9 cellular contexts compared by ENCODE assay signal in the genomic region with DNA sequence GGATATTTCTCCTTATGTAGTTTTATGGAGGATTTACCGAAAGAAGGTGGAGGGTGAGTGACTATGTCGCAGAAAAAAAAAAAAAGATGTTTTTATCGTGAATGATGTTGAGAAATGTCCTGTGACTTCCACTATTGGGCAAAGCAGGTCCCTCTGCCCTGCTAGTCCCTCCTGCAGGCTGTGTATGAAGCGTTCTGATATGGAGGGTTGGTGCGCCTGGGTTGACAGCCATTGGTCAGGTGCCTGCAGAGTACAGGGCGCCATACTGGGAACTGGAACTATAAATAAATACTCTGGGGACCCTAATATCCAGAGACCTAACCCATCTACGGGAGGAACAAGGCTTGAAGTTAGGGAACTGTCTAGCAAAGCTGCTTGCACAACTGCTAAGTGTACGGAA. TPM values are rescaled to one million over a fixed set of nuclear protein-coding genes. Genes with fewer than 3 reads are reported as not detected.
DNase-seq lines count a peak whose midpoint lies in the region; ATAC-seq and TF ChIP-seq lines count a peak whose summit lies in the region.
"Had no signal": no experiment of that assay in that cellular context is flagged by ENCODE, and none has a peak within 500 bp of the region (broad histone marks: within the 10 kb centered on the region; RNA-seq: fewer than 3 reads in every experiment).

No MANE protein-coding gene starts in this region.

- ATAC-seq in SK-N-SH treated with all-trans-retinoic acid at 6 μM for 48 hours (no peak), GM18502 (IDR thresholded peaks at IDR 0.05; ENCODE audit: poor library complexity, unreplicated experiment) (no peak), HG02571 (IDR thresholded peaks at IDR 0.05; ENCODE audit: unreplicated experiment) (no peak)
- no peak for ATAC-seq in stimulated activated naive B cell treated with anti-CD40 and anti-IgM and Interleukin-4, amounts not matched to agents 10 μg/mL and 1 μg/mL and 100 μg/mL, for 72 hours (replicated peaks)

- no peak overlapping the region for H2AFZ ChIP-seq in SK-N-SH (ENCODE audit: low read depth)
- H2AFZ ChIP-seq in fibroblast of lung (ENCODE audit: low read length): no peak overlapping the region

- H4K20me1 ChIP-seq in SK-N-SH (ENCODE audit: insufficient read depth) (peaks cover 15% of the 10 kb centered on the region; the same call in 1 of the 2 replicates), fibroblast of lung (ENCODE audit: control insufficient read depth, extremely low read depth, insufficient read depth, low read length) (no peaks in the 10 kb centered on the region)

- H3K36me3 ChIP-seq in SK-N-SH (replicated peaks in 1 of 2; ENCODE audit: control insufficient read depth in 1 of 2, insufficient read depth in 2 of 2, low read length in 1 of 2) (no peaks in the 10 kb centered on the region), fibroblast of lung (ENCODE audit: control insufficient read depth, insufficient read depth, low read length) (no peaks in the 10 kb centered on the region)

- H3K9ac ChIP-seq in SK-N-SH (no peak overlapping the region), fibroblast of lung (ENCODE audit: insufficient read depth, low read length) (no peak overlapping the region)

- no peaks in the 10 kb centered on the region for H3K27me3 Mint-ChIP-seq in T-helper 2 cell treated with Interferon-gamma antibody and Interleukin-4, amounts not matched to agents 5 μg/mL and 100 μg/mL, for 36 hours (ENCODE audit: low read depth)
- H3K27me3 Mint-ChIP-seq in stimulated activated naive B cell treated with anti-CD40 and anti-IgM and Interleukin-4, amounts not matched to agents 10 μg/mL and 1 μg/mL and 100 μg/mL, for 72 hours: no peaks in the 10 kb centered on the region

- TF ChIP-seq CTCF in SK-N-SH (IDR thresholded peaks at IDR 0.05) (no peak), fibroblast of lung (conservative IDR thresholded peaks at IDR 0.05 in 1 of 2, IDR thresholded peaks at IDR 0.05 in 1 of 2; ENCODE audit: low read depth in 1 of 2, low read length in 2 of 2) (no peak)

- no peaks in the 10 kb centered on the region for H3K9me3 Mint-ChIP-seq in T-helper 2 cell treated with Interferon-gamma antibody and Interleukin-4, amounts not matched to agents 5 μg/mL and 100 μg/mL, for 36 hours
- no peaks in the 10 kb centered on the region for H3K9me3 Mint-ChIP-seq in stimulated activated naive B cell treated with anti-CD40 and anti-IgM and Interleukin-4, amounts not matched to agents 10 μg/mL and 1 μg/mL and 100 μg/mL, for 72 hours

- TF ChIP-seq EP300 in SK-N-SH (IDR thresholded peaks at IDR 0.05; ENCODE audit: borderline replicate concordance in 1 of 2, low read depth in 1 of 2, low read length in 1 of 2): no peak

- peaks cover 43% of the 10 kb centered on the region for H3K4me1 Mint-ChIP-seq in T-helper 2 cell treated with Interferon-gamma antibody and Interleukin-4, amounts not matched to agents 5 μg/mL and 100 μg/mL, for 36 hours (ENCODE audit: low read depth)
- H3K4me1 Mint-ChIP-seq in stimulated activated naive B cell treated with anti-CD40 and anti-IgM and Interleukin-4, amounts not matched to agents 10 μg/mL and 1 μg/mL and 100 μg/mL, for 72 hours: peaks cover 33 to 40% of the 10 kb centered on the region in 2 donors

- peak overlapping the region; percentile 77 for H3K27ac Mint-ChIP-seq in T-helper 2 cell treated with Interferon-gamma antibody and Interleukin-4, amounts not matched to agents 5 μg/mL and 100 μg/mL, for 36 hours
- peak overlapping the region; percentile 59 for H3K27ac Mint-ChIP-seq in stimulated activated naive B cell treated with anti-CD40 and anti-IgM and Interleukin-4, amounts not matched to agents 10 μg/mL and 1 μg/mL and 100 μg/mL, for 72 hours

- H3K36me3 Mint-ChIP-seq in T-helper 2 cell treated with Interferon-gamma antibody and Interleukin-4, amounts not matched to agents 5 μg/mL and 100 μg/mL, for 36 hours (ENCODE audit: low read depth): peaks cover 34% of the 10 kb centered on the region
- peaks cover 0 to 4% of the 10 kb centered on the region in 2 donors for H3K36me3 Mint-ChIP-seq in stimulated activated naive B cell treated with anti-CD40 and anti-IgM and Interleukin-4, amounts not matched to agents 10 μg/mL and 1 μg/mL and 100 μg/mL, for 72 hours

- no peak for DNase-seq in SK-N-SH
- DNase-seq in T-helper 2 cell treated with Interferon-gamma antibody and Interleukin-4, amounts not matched to agents 5 μg/mL and 100 μg/mL, for 36 hours (ENCODE audit: low spot score): no peak
- no peak for DNase-seq in fibroblast of lung (ENCODE audit: low read depth in 2 of 2)
- no peak for DNase-seq in stimulated activated naive B cell treated with anti-CD40 and anti-IgM and Interleukin-4, amounts not matched to agents 10 μg/mL and 1 μg/mL and 100 μg/mL, for 72 hours
- DNase-seq in NCI-H1694 treated with DMSO at 0.1 percent for 48 hours (lab: John Stamatoyannopoulos, UW): no peak
- DNase-seq: NCI-H1092 had no signal

- H3K9me3 ChIP-seq in SK-N-SH: no peaks in the 10 kb centered on the region
- no peaks in the 10 kb centered on the region for H3K9me3 ChIP-seq in fibroblast of lung (ENCODE audit: control insufficient read depth, insufficient read depth, low read depth, low read length)

- peaks cover 3% of the 10 kb centered on the region for H3K79me2 ChIP-seq in SK-N-SH (ENCODE audit: insufficient read depth)
- peaks cover 15% of the 10 kb centered on the region for H3K79me2 ChIP-seq in fibroblast of lung (ENCODE audit: control insufficient read depth, insufficient read depth, low read length)

- peak overlapping the region; percentile 82 for H3K4me2 ChIP-seq in SK-N-SH
- H3K4me2 ChIP-seq in fibroblast of lung (ENCODE audit: extremely low read depth, insufficient read depth, low read length): peak overlapping the region; percentile 75

- H3K4me1 ChIP-seq in SK-N-SH (ENCODE audit: control insufficient read depth in 1 of 2, insufficient read depth in 2 of 2, low read depth in 1 of 2, low read length in 1 of 2) (no peaks in the 10 kb centered on the region), fibroblast of lung (ENCODE audit: control insufficient read depth, extremely low read depth, insufficient read depth, low read length) (peaks cover 3% of the 10 kb centered on the region)

- peak overlapping the region; percentile 93 for H3K4me3 Mint-ChIP-seq in T-helper 2 cell treated with Interferon-gamma antibody and Interleukin-4, amounts not matched to agents 5 μg/mL and 100 μg/mL, for 36 hours
- peak overlapping the region; percentile 91 to 97 for H3K4me3 Mint-ChIP-seq in stimulated activated naive B cell treated with anti-CD40 and anti-IgM and Interleukin-4, amounts not matched to agents 10 μg/mL and 1 μg/mL and 100 μg/mL, for 72 hours

- H3K9me2 ChIP-seq in SK-N-SH: no peaks in the 10 kb centered on the region

- WGBS in SK-N-SH (ENCODE audit: low lambda C conversion rate): 28% methylated on average over 8 of the region's 8 CpGs

- peaks cover 4% of the 10 kb centered on the region; the same call in 1 of the 2 replicates for H3K27me3 ChIP-seq in SK-N-SH (ENCODE audit: insufficient read depth)
- no peaks in the 10 kb centered on the region for H3K27me3 ChIP-seq in fibroblast of lung (ENCODE audit: control insufficient read depth, insufficient read depth, low read length)

- POLR2A ChIA-PET in SK-N-SH (lab: Yijun Ruan, JAX): no interaction called here

- TF ChIP-seq RAD21 in SK-N-SH (IDR thresholded peaks at IDR 0.05; ENCODE audit: low read length): no peak

- H3K27ac ChIP-seq in SK-N-SH (ENCODE audit: low read depth in 2 of 2, low read length in 1 of 2) (no peak overlapping the region), fibroblast of lung (ENCODE audit: insufficient read depth, low read length) (no peak overlapping the region)

- CTCF ChIA-PET in SK-N-SH (lab: Yijun Ruan, JAX): interaction anchor here (1.3 to 5.2 kb wide), 3 partner anchors 11 to 86 kb away, joined by 3 to 17 read pairs (median 7); no protein-coding TSS in a partner anchor

- peaks cover 3% of the 10 kb centered on the region for H3F3A ChIP-seq in SK-N-SH (replicated peaks; ENCODE audit: insufficient read depth)

- H3K4me3 ChIP-seq in SK-N-SH (ENCODE audit: low read depth in 2 of 2, low read length in 1 of 2): peak overlapping the region in 1 of 2 experiments; percentile 74; a peak in 1 of 4 replicates
- peak overlapping the region in 3 of 4 experiments; percentile 33 to 89 (median 56) for H3K4me3 ChIP-seq in fibroblast of lung (replicated peaks in 1 of 4; ENCODE audit: control extremely low read depth in 1 of 4, insufficient read depth in 1 of 4, low read depth in 3 of 4, low read length in 4 of 4)

TF ChIP-seq in SK-N-SH treated with all-trans-retinoic acid at 6 μM for 48 hours, 23 proteins besides CTCF, POLR2A, EP300 and RAD21 (continues in another document):
- no peak for TF ChIP-seq CSDC2 (CRISPR knock-in tag; IDR thresholded peaks at IDR 0.05)
- TF ChIP-seq, protein P1, sequence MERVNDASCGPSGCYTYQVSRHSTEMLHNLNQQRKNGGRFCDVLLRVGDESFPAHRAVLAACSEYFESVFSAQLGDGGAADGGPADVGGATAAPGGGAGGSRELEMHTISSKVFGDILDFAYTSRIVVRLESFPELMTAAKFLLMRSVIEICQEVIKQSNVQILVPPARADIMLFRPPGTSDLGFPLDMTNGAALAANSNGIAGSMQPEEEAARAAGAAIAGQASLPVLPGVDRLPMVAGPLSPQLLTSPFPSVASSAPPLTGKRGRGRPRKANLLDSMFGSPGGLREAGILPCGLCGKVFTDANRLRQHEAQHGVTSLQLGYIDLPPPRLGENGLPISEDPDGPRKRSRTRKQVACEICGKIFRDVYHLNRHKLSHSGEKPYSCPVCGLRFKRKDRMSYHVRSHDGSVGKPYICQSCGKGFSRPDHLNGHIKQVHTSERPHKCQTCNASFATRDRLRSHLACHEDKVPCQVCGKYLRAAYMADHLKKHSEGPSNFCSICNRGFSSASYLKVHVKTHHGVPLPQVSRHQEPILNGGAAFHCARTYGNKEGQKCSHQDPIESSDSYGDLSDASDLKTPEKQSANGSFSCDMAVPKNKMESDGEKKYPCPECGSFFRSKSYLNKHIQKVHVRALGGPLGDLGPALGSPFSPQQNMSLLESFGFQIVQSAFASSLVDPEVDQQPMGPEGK (CRISPR knock-in tag; IDR thresholded peaks at IDR 0.05; ENCODE audit: borderline replicate concordance): no peak
- no peak for TF ChIP-seq ZFP30 (CRISPR knock-in tag; IDR thresholded peaks at IDR 0.05)
- TF ChIP-seq TOX (CRISPR knock-in tag; IDR thresholded peaks at IDR 0.05; ENCODE audit: borderline replicate concordance): no peak

RNA-seq across cellular contexts. Expression of a gene that starts 1.5 kb away (rescaled TPM):
- polyA plus RNA-seq in SK-N-SH (2012; rRNA removed) (4.2 and 4.5 TPM in 2 replicates), fibroblast of lung (7.1 and 7.6 TPM in 2 replicates)
- polyA plus RNA-seq in SK-N-SH (2012; cell fraction: cytosol; rRNA removed): 2.3 and 3.5 TPM in 2 replicates
- polyA plus RNA-seq in SK-N-SH (2012; cell fraction: nucleus; rRNA removed): 5.5 and 5.9 TPM in 2 replicates
- 5.3 and 5.9 TPM in 2 replicates for total RNA-seq in fibroblast of lung
- 7.1 and 8.3 TPM in 2 replicates for polyA plus RNA-seq in fibroblast of lung (2012)
- 23.7 and 24.7 TPM in 2 replicates for polyA minus RNA-seq in fibroblast of lung (ENCODE audit: low replicate concordance)

RNA-seq across cellular contexts. Expression of a gene that starts 34.9 kb away (rescaled TPM):
- polyA plus RNA-seq in SK-N-SH (2012; rRNA removed) (0.08 and 0.13 TPM in 2 replicates), fibroblast of lung (0.05 and 0.10 TPM in 2 replicates)
- 0.12 and 0.21 TPM in 2 replicates for polyA plus RNA-seq in SK-N-SH (2012; cell fraction: cytosol; rRNA removed)
- polyA plus RNA-seq in SK-N-SH (2012; cell fraction: nucleus; rRNA removed): 0.36 and 0.63 TPM in 2 replicates
- total RNA-seq in fibroblast of lung: under 0.01 TPM in 1 of 2 replicates, not detected in the other
- 0.10 and 0.20 TPM in 2 replicates for polyA plus RNA-seq in fibroblast of lung (2012)
- 0.48 TPM in 1 of 2 replicates, not detected in the other for polyA minus RNA-seq in fibroblast of lung (ENCODE audit: low replicate concordance)
